In genomic region chr14:70995671-70996070, GRCh38 we compare ENCODE assay signal across 18 cellular contexts.
A peak's percentile ranks its signal among the peaks of the same experiment; 100 is the strongest.
DNase-seq lines count a peak whose midpoint lies in the region; ATAC-seq and TF ChIP-seq lines count a peak whose summit lies in the region.
"Had no signal": no experiment of that assay in that cellular context is flagged by ENCODE, and none has a peak within 500 bp of the region (broad histone marks: within the 10 kb centered on the region; RNA-seq: fewer than 3 reads in every experiment).

No MANE protein-coding gene starts in this region.

- peaks cover 0 to 4% (median 0%) of the 10 kb centered on the region in 5 donors for H3K9me3 Mint-ChIP-seq in CD8-positive, alpha-beta memory T cell
- no peaks in the 10 kb centered on the region for H3K9me3 Mint-ChIP-seq in H9
- H3K9me3 Mint-ChIP-seq in T-cell = peaks cover 0 to 3% (median 0%) of the 10 kb centered on the region in 3 donors
- H3K9me3 Mint-ChIP-seq: activated naive CD8-positive, alpha-beta T cell treated with anti-CD3 and anti-CD28 coated beads, Interleukin-2, amount 10 ng/mL, durations not matched to agents 7 days and 5 days; nephron had no signal

- intact Hi-C loops in adrenal gland (cut with DNase I) = no loop called here

- H2BK12ac ChIP-seq in H9 (ENCODE audit: insufficient read length, low read depth, low read length) = no peak overlapping the region
- H2BK12ac ChIP-seq in trophoblast cell (ENCODE audit: low read length) = no peak overlapping the region

- H3K79me2 ChIP-seq in H9 (ENCODE audit: insufficient read depth, low read length) (no peaks in the 10 kb centered on the region; the same call in 1 of the 2 replicates), trophoblast cell (ENCODE audit: control insufficient read depth, insufficient read depth, low read length, poor library complexity) (no peaks in the 10 kb centered on the region)

- H3K36me3 ChIP-seq in CD8-positive, alpha-beta memory T cell (ENCODE audit: insufficient read depth, low read length) = peaks cover 5% of the 10 kb centered on the region
- peaks cover 3 to 5% of the 10 kb centered on the region in 2 experiments for H3K36me3 ChIP-seq in trophoblast cell (ENCODE audit: control insufficient read depth in 1 of 2, insufficient read depth in 2 of 2, low read length in 2 of 2)
- peaks cover 0 to 11% of the 10 kb centered on the region in 2 donors for H3K36me3 ChIP-seq in adrenal gland (replicated peaks in 1 of 2)

- H4K8ac ChIP-seq in H9 (replicated peaks; ENCODE audit: insufficient read length, low read depth, low read length) (no peak overlapping the region), trophoblast cell (ENCODE audit: low read depth, low read length) (no peak overlapping the region)

- H4K20me1 ChIP-seq in H9 (ENCODE audit: control insufficient read depth, insufficient read depth, insufficient read length) = no peaks in the 10 kb centered on the region

- H4K12ac ChIP-seq in trophoblast cell (ENCODE audit: low read depth, low read length) = no peak overlapping the region

- H2AFZ ChIP-seq in H9 (ENCODE audit: low read length) (no peak overlapping the region), trophoblast cell (ENCODE audit: insufficient read depth, low read length, poor library complexity) (no peak overlapping the region)

- H3K56ac ChIP-seq in H9 (ENCODE audit: insufficient read length, low read depth, low read length) = no peak overlapping the region

- peaks cover 54 to 83% (median 74%) of the 10 kb centered on the region in 3 donors for H3K4me1 Mint-ChIP-seq in CD8-positive, alpha-beta memory T cell
- H3K4me1 Mint-ChIP-seq in H9 (peaks cover 5 to 6% of the 10 kb centered on the region in 2 experiments; a peak in 3 of 4 replicates), T-cell (peaks cover 59 to 74% (median 67%) of the 10 kb centered on the region in 3 donors)
- H3K4me1 Mint-ChIP-seq: nephron had no signal

- no peaks in the 10 kb centered on the region for H3K27me3 Mint-ChIP-seq in CD8-positive, alpha-beta memory T cell
- H3K27me3 Mint-ChIP-seq in H9 (ENCODE audit: low read depth) (no peaks in the 10 kb centered on the region), T-cell (no peaks in the 10 kb centered on the region)
- H3K27me3 Mint-ChIP-seq: activated CD8-positive, alpha-beta memory T cell treated with anti-CD3 and anti-CD28 coated beads, Interleukin-2, amount 10 ng/mL, durations not matched to agents 7 days and 5 days; activated naive CD8-positive, alpha-beta T cell treated with anti-CD3 and anti-CD28 coated beads, Interleukin-2, amount 10 ng/mL, durations not matched to agents 7 days and 5 days had no signal

- no peaks in the 10 kb centered on the region for H3K23me2 ChIP-seq in H9 (ENCODE audit: insufficient read length, low read depth, low read length, poor library complexity, severe bottlenecking)

- POLR2A ChIA-PET in CD8-positive, alpha-beta memory T cell (lab: Charles Lee) = no interaction called here
- POLR2A ChIA-PET in T-cell (lab: Charles Lee) = no interaction called here

- no peak overlapping the region for H3T11ph ChIP-seq in H9 (ENCODE audit: low read length)

- no peak overlapping the region for H3K4me2 ChIP-seq in H9 (ENCODE audit: insufficient read depth, insufficient read length, low read length)
- H3K4me2 ChIP-seq in trophoblast cell (ENCODE audit: low read length) = no peak overlapping the region

- no peak overlapping the region for H3K23ac ChIP-seq in H9 (ENCODE audit: insufficient read length, low read depth, low read length)
- no peak overlapping the region for H3K23ac ChIP-seq in trophoblast cell (ENCODE audit: low read length)

- DNase-seq in CD8-positive, alpha-beta memory T cell = no peak
- DNase-seq in H9 (peak; percentile 65), T-cell (no peak), iPS-NIHi11 (ENCODE audit: low spot score) (peak; percentile 36), trophoblast cell (no peak), AG20443 (ENCODE audit: low spot score) (no peak), DMS79 treated with DMSO at 0.1 percent for 48 hours (lab: John Stamatoyannopoulos, UW) (no peak), adrenal gland (no peak)
- DNase-seq: activated CD8-positive, alpha-beta memory T cell treated with anti-CD3 and anti-CD28 coated beads, Interleukin-2, amount 10 ng/mL, durations not matched to agents 7 days and 5 days; activated naive CD8-positive, alpha-beta T cell treated with anti-CD3 and anti-CD28 coated beads, Interleukin-2, amount 10 ng/mL, durations not matched to agents 7 days and 5 days; C1 segment of cervical spinal cord; left ventricle myocardium inferior; SJCRH30; stimulated activated CD4-positive, alpha-beta T cell treated with anti-CD3 and anti-CD28 coated beads, Interleukin-2, amount 100 ng/mL, for 48 hours had no signal

- H3K9me3 ChIP-seq in CD8-positive, alpha-beta memory T cell (ENCODE audit: low read length) = no peaks in the 10 kb centered on the region
- H3K9me3 ChIP-seq in H9 (ENCODE audit: control insufficient read depth, low read depth, low read length) (no peaks in the 10 kb centered on the region), trophoblast cell (ENCODE audit: insufficient read depth, low read depth, low read length) (no peaks in the 10 kb centered on the region), adrenal gland (replicated peaks in 1 of 3) (no peaks in the 10 kb centered on the region)
- H3K9me3 ChIP-seq: esophagus muscularis mucosa, left ventricle myocardium inferior, SJCRH30, vagina had no signal

- peak overlapping the region in 6 of 7 donors; percentile 29 to 54 (median 44) for H3K4me3 Mint-ChIP-seq in CD8-positive, alpha-beta memory T cell
- H3K4me3 Mint-ChIP-seq in H9 (no peak overlapping the region), T-cell (peak overlapping the region in 1 of 3 donors; percentile 14)
- H3K4me3 Mint-ChIP-seq: activated CD8-positive, alpha-beta memory T cell treated with anti-CD3 and anti-CD28 coated beads, Interleukin-2, amount 10 ng/mL, durations not matched to agents 7 days and 5 days; activated naive CD8-positive, alpha-beta T cell treated with anti-CD3 and anti-CD28 coated beads, Interleukin-2, amount 10 ng/mL, durations not matched to agents 7 days and 5 days; nephron had no signal

- peaks cover 11 to 37% (median 29%) of the 10 kb centered on the region in 3 donors for H3K36me3 Mint-ChIP-seq in CD8-positive, alpha-beta memory T cell
- H3K36me3 Mint-ChIP-seq in H9 (ENCODE audit: insufficient read depth in 1 of 3, low read depth in 3 of 3) (peaks cover 0 to 3% (median 0%) of the 10 kb centered on the region in 3 experiments; a peak in 2 of 7 replicates), T-cell (peaks cover 30% of the 10 kb centered on the region)

- TF ChIP-seq CTCF in H9 (conservative IDR thresholded peaks at IDR 0.05) = no peak
- no peak for TF ChIP-seq CTCF in adrenal gland (IDR thresholded peaks at IDR 0.05)

- no peak overlapping the region for H2BK15ac ChIP-seq in H9 (ENCODE audit: low read depth, low read length)

- TF ChIP-seq POLR2A in adrenal gland (IDR thresholded peaks at IDR 0.05) = no peak

- no peak overlapping the region for H2BK120ac ChIP-seq in H9 (ENCODE audit: low read depth, low read length, poor library complexity, severe bottlenecking)
- no peak overlapping the region for H2BK120ac ChIP-seq in trophoblast cell (ENCODE audit: insufficient read depth, low read length, poor library complexity)

- CTCF ChIA-PET in CD8-positive, alpha-beta memory T cell (lab: Charles Lee) = no interaction called here
- CTCF ChIA-PET in T-cell (lab: Charles Lee) = no interaction called here

- no peak overlapping the region for H3K27ac ChIP-seq in CD8-positive, alpha-beta memory T cell (ENCODE audit: low read depth, low read length)
- H3K27ac ChIP-seq in H9 (ENCODE audit: insufficient read length, low read depth, low read length) (no peak overlapping the region), trophoblast cell (ENCODE audit: low read depth, low read length) (no peak overlapping the region), adrenal gland (no peak overlapping the region)
- H3K27ac ChIP-seq: esophagus muscularis mucosa, left ventricle myocardium inferior, SJCRH30, vagina had no signal

- H3K18ac ChIP-seq in H9 (ENCODE audit: insufficient read length, low read depth, low read length) (no peak overlapping the region), trophoblast cell (ENCODE audit: low read length) (no peak overlapping the region)

- peak overlapping the region in 6 of 8 donors; percentile 12 to 89 (median 54) for H3K27ac Mint-ChIP-seq in CD8-positive, alpha-beta memory T cell
- H3K27ac Mint-ChIP-seq in H9 = peak overlapping the region in 1 of 3 experiments; percentile 55; a peak in 3 of 7 replicates
- peak overlapping the region; percentile 78 to 80 for H3K27ac Mint-ChIP-seq in T-cell
- H3K27ac Mint-ChIP-seq: activated CD8-positive, alpha-beta memory T cell treated with anti-CD3 and anti-CD28 coated beads, Interleukin-2, amount 10 ng/mL, durations not matched to agents 7 days and 5 days; activated naive CD8-positive, alpha-beta T cell treated with anti-CD3 and anti-CD28 coated beads, Interleukin-2, amount 10 ng/mL, durations not matched to agents 7 days and 5 days; nephron had no signal

- H2AK5ac ChIP-seq in H9 (ENCODE audit: insufficient read length, low read length) = no peak overlapping the region
- H2AK5ac ChIP-seq in trophoblast cell (ENCODE audit: low read length) = no peak overlapping the region

- no peak overlapping the region for H4K5ac ChIP-seq in H9 (ENCODE audit: insufficient read length, low read depth, low read length)

- no peak overlapping the region for H2BK20ac ChIP-seq in H9 (ENCODE audit: low read depth, low read length, poor library complexity, severe bottlenecking)

- no peak overlapping the region for H4K91ac ChIP-seq in H9 (ENCODE audit: insufficient read length, low read depth, low read length)
- H4K91ac ChIP-seq in trophoblast cell (ENCODE audit: low read depth, low read length) = no peak overlapping the region

- H3K4ac ChIP-seq in H9 (ENCODE audit: low read depth, low read length) = no peak overlapping the region
- H3K4ac ChIP-seq in trophoblast cell (ENCODE audit: low read depth, low read length) = no peak overlapping the region

- H3K9ac ChIP-seq in H9 (ENCODE audit: extremely low read depth, insufficient read length, low read length) = no peak overlapping the region
- H3K9ac ChIP-seq in trophoblast cell (ENCODE audit: low read length) = no peak overlapping the region

- H3K4me1 ChIP-seq in CD8-positive, alpha-beta memory T cell (ENCODE audit: insufficient read depth, low read length) = peaks cover 55% of the 10 kb centered on the region
- H3K4me1 ChIP-seq in H9 (ENCODE audit: insufficient read depth, low read length) = no peaks in the 10 kb centered on the region
- H3K4me1 ChIP-seq in trophoblast cell (ENCODE audit: control insufficient read depth in 1 of 2, insufficient read depth in 2 of 2, low read length in 2 of 2) = no peaks in the 10 kb centered on the region
- H3K4me1 ChIP-seq in adrenal gland (replicated peaks in 1 of 2) = peaks cover 0 to 8% of the 10 kb centered on the region in 2 donors
- H3K4me1 ChIP-seq: SJCRH30, vagina had no signal

- no peak overlapping the region for H3K4me3 ChIP-seq in CD8-positive, alpha-beta memory T cell (ENCODE audit: low read length)
- no peak overlapping the region for H3K4me3 ChIP-seq in trophoblast cell (ENCODE audit: low read depth, low read length)
- H3K4me3 ChIP-seq in adrenal gland = no peak overlapping the region
- H3K4me3 ChIP-seq: esophagus muscularis mucosa, left ventricle myocardium inferior, SJCRH30, vagina had no signal

- H3K14ac ChIP-seq in H9 (ENCODE audit: insufficient read depth, low read length) (no peak overlapping the region), trophoblast cell (ENCODE audit: low read length) (no peak overlapping the region)

- ATAC-seq in T-cell (replicated peaks in 1 of 4) = no peak
- ATAC-seq: activated CD8-positive, alpha-beta memory T cell treated with anti-CD3 and anti-CD28 coated beads, Interleukin-2, amount 10 ng/mL, durations not matched to agents 7 days and 5 days; right cardiac atrium had no signal

- WGBS in H9 (ENCODE audit: extremely low coverage, insufficient read length, low lambda C conversion rate) = no CpG with 5 or more reads among the region's 3 CpGs
- no CpG with 5 or more reads among the region's 3 CpGs for WGBS in trophoblast cell (ENCODE audit: extremely low coverage, insufficient coverage, insufficient read length)
- 81 to 93% (median 88%) methylated on average over 3 of the region's 3 CpGs for WGBS in adrenal gland, 4 donors

- H3K27me3 ChIP-seq in CD8-positive, alpha-beta memory T cell (ENCODE audit: insufficient read depth, low read length, poor library complexity, severe bottlenecking) = no peaks in the 10 kb centered on the region
- H3K27me3 ChIP-seq in H9 (ENCODE audit: insufficient read depth, low read length) (no peaks in the 10 kb centered on the region), trophoblast cell (ENCODE audit: insufficient read depth, low read length) (no peaks in the 10 kb centered on the region), adrenal gland (no peaks in the 10 kb centered on the region)
- H3K27me3 ChIP-seq: esophagus muscularis mucosa, SJCRH30, vagina had no signal

- no peak overlapping the region for H2BK5ac ChIP-seq in H9 (ENCODE audit: insufficient read length, low read length)
- no peak overlapping the region for H2BK5ac ChIP-seq in trophoblast cell (ENCODE audit: low read depth, low read length, poor library complexity)

- no peaks in the 10 kb centered on the region for H3K79me1 ChIP-seq in H9 (ENCODE audit: insufficient read depth, low read depth, low read length, poor library complexity, severe bottlenecking)
- no peaks in the 10 kb centered on the region for H3K79me1 ChIP-seq in trophoblast cell (ENCODE audit: low read length)

Comparison
In these comparisons a context has a peak if more than half of its experiments do, and no peak if none do; other contexts are left out.
1. DNase-seq: peak in H9 (single experiment) and iPS-NIHi11 (single experiment); none in CD8-positive, alpha-beta memory T cell (0 of 5), T-cell (0 of 34), trophoblast cell (0 of 2), AG20443 (single experiment), DMS79 treated with DMSO at 0.1 percent for 48 hours (single experiment) and adrenal gland (0 of 7).
2. H3K4me3 Mint-ChIP-seq: peak in CD8-positive, alpha-beta memory T cell (6 of 7); none in H9 (0 of 2).